ENCODE assay signal across 8 cellular contexts in genomic region chrX:153724252-153725038, GRCh38. TPM values are rescaled to one million over a fixed set of nuclear protein-coding genes. Genes with fewer than 3 reads are reported as not detected.
A peak's percentile ranks its signal among the peaks of the same experiment; 100 is the strongest.
DNase-seq lines count a peak whose midpoint lies in the region; ATAC-seq and TF ChIP-seq lines count a peak whose summit lies in the region.

Gene ABCD1 (plus strand): TSS chrX:153724856. CDS start chrX:153725267, 411 bp downstream.
Gene BCAP31 (minus strand): TSS chrX:153724387. CDS start chrX:153723244, 1,143 bp downstream.

- H3K27ac ChIP-seq in adrenal gland (peak within 1 kb of the TSS; percentile 60 to 96 (median 89)), upper lobe of left lung (peak within 1 kb of the TSS; percentile 86 to 91 (median 89))

- H3K4me1 ChIP-seq in adrenal gland (replicated peaks in 1 of 2): peaks cover 37 to 39% of the 10 kb centered on the region in 2 donors
- peaks cover 41 to 50% (median 45%) of the 10 kb centered on the region in 4 donors for H3K4me1 ChIP-seq in upper lobe of left lung

- H3K27me3 ChIP-seq in adrenal gland (no peaks in the 10 kb centered on the region), upper lobe of left lung (peaks cover 0 to 7% (median 0%) of the 10 kb centered on the region in 4 donors)

- H3K4me3 ChIP-seq in GM12864 (ENCODE audit: low read depth, low read length) (peak within 1 kb of the TSS; percentile 87), adrenal gland (peak within 1 kb of the TSS in 3 of 4 donors; percentile 17 to 74 (median 18)), upper lobe of left lung (peak within 1 kb of the TSS; percentile 65 to 82 (median 72))

- TF ChIP-seq POLR2A in adrenal gland (IDR thresholded peaks at IDR 0.05) (peak; percentile 88 to 93), upper lobe of left lung (IDR thresholded peaks at IDR 0.05) (peak in 3 of 4 donors; percentile 39 to 86 (median 68))

- intact Hi-C loops in adrenal gland (cut with DNase I) (no loop called here), left cardiac atrium (cut with DNase I) (no loop called here)

- TF ChIP-seq EP300 in upper lobe of left lung (IDR thresholded peaks at IDR 0.05): no peak

- DNase-seq in GM12864 (ENCODE audit: low read depth) (peak; percentile 34), NCI-H128 (lab: John Stamatoyannopoulos, UW; ENCODE audit: unreplicated experiment) (peak; percentile 90), T-helper 1 cell (peak; percentile 78 to 88 (median 82)), adrenal gland (peak; percentile 89 to 91 (median 90)), left cardiac atrium (peak; percentile 87), progenitor cell of endocrine pancreas (ENCODE audit: low spot score, unreplicated experiment) (peak; percentile 76), upper lobe of left lung (peak; percentile 88 to 98)

- peaks cover 16% of the 10 kb centered on the region for H3K4me1 Mint-ChIP-seq in progenitor cell of endocrine pancreas (ENCODE audit: low read depth)

- H3K27ac Mint-ChIP-seq in progenitor cell of endocrine pancreas: peak within 1 kb of the TSS; percentile 96

- H3K9me3 Mint-ChIP-seq in progenitor cell of endocrine pancreas (ENCODE audit: low read depth): no peaks in the 10 kb centered on the region

- H3K36me3 ChIP-seq in adrenal gland (replicated peaks in 1 of 2) (peaks cover 0 to 17% of the 10 kb centered on the region in 2 donors), upper lobe of left lung (peaks cover 0 to 20% (median 10%) of the 10 kb centered on the region in 4 donors)

- TF ChIP-seq CTCF in GM12864 (IDR thresholded peaks at IDR 0.05; ENCODE audit: low read depth, low read length, missing control alignments) (no peak), adrenal gland (IDR thresholded peaks at IDR 0.05) (no peak), progenitor cell of endocrine pancreas (IDR thresholded peaks at IDR 0.05; ENCODE audit: unreplicated experiment) (no peak), upper lobe of left lung (IDR thresholded peaks at IDR 0.05) (no peak)

- ATAC-seq in HG02642 (IDR thresholded peaks at IDR 0.05; ENCODE audit: poor library complexity, unreplicated experiment) (peak; percentile 64), left cardiac atrium (peak; percentile 85), upper lobe of left lung (ENCODE audit: low FRiP score in 2 of 2) (peak; percentile 90 to 91)

- 1 to 28% (median 18%) methylated on average over 12 to 61 of the region's 88 CpGs; no CpG with 5 or more reads in 1 of the 4 donors for WGBS in adrenal gland, 4 donors
- 20% methylated on average over 48 of the region's 88 CpGs; no CpG with 5 or more reads in 1 of the 2 donors for WGBS in upper lobe of left lung, 2 donors

- H3K36me3 Mint-ChIP-seq in progenitor cell of endocrine pancreas (ENCODE audit: insufficient read depth): peaks cover 7% of the 10 kb centered on the region

- H3K9me3 ChIP-seq in adrenal gland (replicated peaks in 1 of 3) (no peaks in the 10 kb centered on the region), upper lobe of left lung (peaks cover 0 to 9% (median 0%) of the 10 kb centered on the region in 4 donors)

- H3K4me3 Mint-ChIP-seq in progenitor cell of endocrine pancreas (ENCODE audit: low read depth): peak within 1 kb of the TSS; percentile 80

- H3K27me3 Mint-ChIP-seq in progenitor cell of endocrine pancreas: no peaks in the 10 kb centered on the region

RNA-seq across cellular contexts. Expression of gene ABCD1, which starts in this region (rescaled TPM):
- total RNA-seq in adrenal gland (10 to 100 TPM; 36.5 to 78.0 (median 53.4) TPM), left cardiac atrium (10 to 100 TPM; 11.5 to 15.0 TPM), progenitor cell of endocrine pancreas (15.2 and 15.3 TPM in 2 replicates), upper lobe of left lung (10 to 100 TPM in 5 of 6 donors, 1 to 10 TPM in 1; 9.8 to 28.1 (median 17.9) TPM)
- 10 to 100 TPM; 29.7 to 58.6 (median 42.3) TPM for polyA plus RNA-seq in adrenal gland

RNA-seq across cellular contexts. Expression of gene BCAP31, which starts in this region (rescaled TPM):
- 100 to 1,000 TPM; 168 to 343 (median 277) TPM for total RNA-seq in adrenal gland
- 100 to 1,000 TPM; 121 to 274 (median 218) TPM for polyA plus RNA-seq in adrenal gland
- 100 to 1,000 TPM; 123 to 159 TPM for total RNA-seq in left cardiac atrium
- total RNA-seq in progenitor cell of endocrine pancreas: 142 and 149 TPM in 2 replicates
- 100 to 1,000 TPM; 110 to 236 (median 132) TPM for total RNA-seq in upper lobe of left lung

Comparison
In these comparisons a context has a peak if more than half of its experiments do, and no peak if none do; other contexts are left out.
1. Peak in every context shown above with its lines: DNase-seq, ATAC-seq, H3K4me3 ChIP-seq and H3K27ac ChIP-seq.
2. DNase-seq: peak in every context shown above with its lines; median percentile 93 in upper lobe of left lung; 90 in NCI-H128; 90 in adrenal gland; 87 in left cardiac atrium; 82 in T-helper 1 cell; 76 in progenitor cell of endocrine pancreas; 34 in GM12864.
3. H3K4me3 ChIP-seq: peak in every context shown above with its lines; median percentile 87 in GM12864; 72 in upper lobe of left lung; 18 in adrenal gland.